8 cellular contexts compared by ENCODE assay signal in the genomic region with DNA sequence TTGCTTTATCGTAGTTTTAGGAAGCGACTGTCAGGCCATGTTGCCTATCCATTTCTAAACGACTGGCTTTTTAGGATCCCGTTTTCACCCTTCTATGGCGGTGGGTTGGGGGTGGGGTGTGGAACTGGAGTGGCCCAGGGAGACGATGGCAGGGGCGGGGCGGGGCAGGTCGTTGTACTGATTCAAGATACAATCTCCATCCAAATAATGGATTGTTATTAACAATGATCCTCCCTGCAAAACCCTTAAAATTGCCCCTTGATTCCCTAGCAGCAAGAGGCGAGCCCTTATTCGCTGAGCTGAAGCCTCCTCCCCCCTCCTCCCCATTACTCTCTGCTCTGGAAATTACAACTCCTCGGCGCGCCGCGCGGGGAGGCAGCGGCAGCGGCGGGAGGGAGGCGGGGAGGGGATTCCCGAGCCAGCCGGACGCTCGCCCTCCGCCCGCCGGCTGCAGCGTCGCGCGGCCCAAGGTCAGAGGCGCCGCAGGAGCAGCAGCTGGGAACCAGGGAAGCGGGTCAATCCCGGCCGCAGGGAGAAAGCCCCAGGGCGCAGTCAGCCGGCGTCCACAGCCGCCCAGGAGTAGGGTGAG. TPM values are rescaled to one million over a fixed set of nuclear protein-coding genes. Genes with fewer than 3 reads are reported as not detected.
DNase-seq lines count a peak whose midpoint lies in the region; ATAC-seq and TF ChIP-seq lines count a peak whose summit lies in the region.

A gene (plus strand): TSS at position 348 of the 589 bp plus-strand sequence. CDS start 912 bp downstream, outside the sequence.

- H3K9ac ChIP-seq in skeletal muscle tissue (ENCODE audit: low read depth in 1 of 3, low read length in 3 of 3), result no peak within 1 kb of the TSS

- H3K27ac ChIP-seq in hepatocyte, result no peak within 1 kb of the TSS
- no peak within 1 kb of the TSS for H3K27ac ChIP-seq in skeletal muscle tissue (ENCODE audit: low read depth, low read length)

- H3K4me1 ChIP-seq in hepatocyte (ENCODE audit: insufficient read depth), result peaks cover 23% of the 10 kb centered on the region
- peaks cover 11 to 19% (median 13%) of the 10 kb centered on the region in 3 donors for H3K4me1 ChIP-seq in skeletal muscle tissue (ENCODE audit: control insufficient read depth in 3 of 3, insufficient read depth in 3 of 3, low read length in 3 of 3)

- H3K27me3 ChIP-seq in hepatocyte, result peaks cover 76% of the 10 kb centered on the region
- peaks cover 29 to 47% (median 44%) of the 10 kb centered on the region in 3 donors for H3K27me3 ChIP-seq in skeletal muscle tissue (ENCODE audit: control insufficient read depth in 3 of 3, insufficient read depth in 3 of 3, low read length in 3 of 3)

- TF ChIP-seq CTCF in hepatocyte (IDR thresholded peaks at IDR 0.05; ENCODE audit: poor library complexity), result no peak

- no peaks in the 10 kb centered on the region for H4K20me1 ChIP-seq in hepatocyte (ENCODE audit: insufficient read depth, poor library complexity, severe bottlenecking)

- H3K4me3 ChIP-seq in hepatocyte (peak within 1 kb of the TSS; percentile 61), skeletal muscle tissue (ENCODE audit: low read length in 3 of 3) (peak within 1 kb of the TSS in 2 of 3 donors; percentile 27 to 52)

- H3K36me3 ChIP-seq in hepatocyte (replicated peaks; ENCODE audit: insufficient read depth, low read depth), result no peaks in the 10 kb centered on the region
- no peaks in the 10 kb centered on the region for H3K36me3 ChIP-seq in skeletal muscle tissue (ENCODE audit: control insufficient read depth in 3 of 3, insufficient read depth in 3 of 3, low read length in 3 of 3)

- H3K4me2 ChIP-seq in hepatocyte, result peak within 1 kb of the TSS; percentile 98

- H2AFZ ChIP-seq in hepatocyte, result peak within 1 kb of the TSS; percentile 68

- peak; percentile 28 for DNase-seq in stimulated activated CD4-positive, alpha-beta T cell treated with anti-CD3 and anti-CD28 coated beads, Interleukin-15, amount 100 ng/mL, for 24 hours
- no peak for DNase-seq in stimulated activated CD4-positive, alpha-beta T cell treated with anti-CD3 and anti-CD28 coated beads, Interleukin-4, amount 100 ng/mL, for 4 hours
- peak; percentile 60 for DNase-seq in hepatocyte (ENCODE audit: low spot score)
- DNase-seq in NOMO-1 treated with DMSO at 0.1 percent for 48 hours (lab: John Stamatoyannopoulos, UW; ENCODE audit: unreplicated experiment), result no peak

- ATAC-seq in SK-N-SH treated with all-trans-retinoic acid at 6 μM for 48 hours (peak; percentile 59), HG03354 (IDR thresholded peaks at IDR 0.05; ENCODE audit: poor library complexity, severe bottlenecking, unreplicated experiment) (no peak), GM18870 (IDR thresholded peaks at IDR 0.05; ENCODE audit: unreplicated experiment) (no peak)

- H3K79me2 ChIP-seq in hepatocyte, result no peaks in the 10 kb centered on the region

- H3K9me3 ChIP-seq in hepatocyte (ENCODE audit: low read depth) (no peaks in the 10 kb centered on the region), skeletal muscle tissue (ENCODE audit: control insufficient read depth in 3 of 3, low read length in 3 of 3) (no peaks in the 10 kb centered on the region)

- under 1% methylated on average over 26 of the region's 41 CpGs for WGBS in hepatocyte (ENCODE audit: low lambda C conversion rate, missing lambda C conversion rate)

- no peaks in the 10 kb centered on the region for H3K9me2 ChIP-seq in hepatocyte (replicated peaks; ENCODE audit: insufficient read depth)

TF ChIP-seq in SK-N-SH treated with all-trans-retinoic acid at 6 μM for 48 hours, 23 proteins besides CTCF, POLR2A, EP300 and RAD21:
- TF ChIP-seq SNAI2 (CRISPR knock-in tag; IDR thresholded peaks at IDR 0.05) (no peak), ESRRG (CRISPR knock-in tag; IDR thresholded peaks at IDR 0.05) (no peak), BACH2 (CRISPR knock-in tag; IDR thresholded peaks at IDR 0.05; ENCODE audit: borderline replicate concordance) (no peak), RARB (CRISPR knock-in tag; IDR thresholded peaks at IDR 0.05) (no peak), ZC3H10 (CRISPR knock-in tag; IDR thresholded peaks at IDR 0.05) (no peak), CSDC2 (CRISPR knock-in tag; IDR thresholded peaks at IDR 0.05) (no peak), ZFP30 (CRISPR knock-in tag; IDR thresholded peaks at IDR 0.05) (no peak), ZFP3 (CRISPR knock-in tag; IDR thresholded peaks at IDR 0.05) (no peak), GLIS3 (CRISPR knock-in tag; IDR thresholded peaks at IDR 0.05) (no peak)
- TF ChIP-seq, protein P1, sequence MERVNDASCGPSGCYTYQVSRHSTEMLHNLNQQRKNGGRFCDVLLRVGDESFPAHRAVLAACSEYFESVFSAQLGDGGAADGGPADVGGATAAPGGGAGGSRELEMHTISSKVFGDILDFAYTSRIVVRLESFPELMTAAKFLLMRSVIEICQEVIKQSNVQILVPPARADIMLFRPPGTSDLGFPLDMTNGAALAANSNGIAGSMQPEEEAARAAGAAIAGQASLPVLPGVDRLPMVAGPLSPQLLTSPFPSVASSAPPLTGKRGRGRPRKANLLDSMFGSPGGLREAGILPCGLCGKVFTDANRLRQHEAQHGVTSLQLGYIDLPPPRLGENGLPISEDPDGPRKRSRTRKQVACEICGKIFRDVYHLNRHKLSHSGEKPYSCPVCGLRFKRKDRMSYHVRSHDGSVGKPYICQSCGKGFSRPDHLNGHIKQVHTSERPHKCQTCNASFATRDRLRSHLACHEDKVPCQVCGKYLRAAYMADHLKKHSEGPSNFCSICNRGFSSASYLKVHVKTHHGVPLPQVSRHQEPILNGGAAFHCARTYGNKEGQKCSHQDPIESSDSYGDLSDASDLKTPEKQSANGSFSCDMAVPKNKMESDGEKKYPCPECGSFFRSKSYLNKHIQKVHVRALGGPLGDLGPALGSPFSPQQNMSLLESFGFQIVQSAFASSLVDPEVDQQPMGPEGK (CRISPR knock-in tag; IDR thresholded peaks at IDR 0.05; ENCODE audit: borderline replicate concordance), result no peak
- TF ChIP-seq, protein P2, sequence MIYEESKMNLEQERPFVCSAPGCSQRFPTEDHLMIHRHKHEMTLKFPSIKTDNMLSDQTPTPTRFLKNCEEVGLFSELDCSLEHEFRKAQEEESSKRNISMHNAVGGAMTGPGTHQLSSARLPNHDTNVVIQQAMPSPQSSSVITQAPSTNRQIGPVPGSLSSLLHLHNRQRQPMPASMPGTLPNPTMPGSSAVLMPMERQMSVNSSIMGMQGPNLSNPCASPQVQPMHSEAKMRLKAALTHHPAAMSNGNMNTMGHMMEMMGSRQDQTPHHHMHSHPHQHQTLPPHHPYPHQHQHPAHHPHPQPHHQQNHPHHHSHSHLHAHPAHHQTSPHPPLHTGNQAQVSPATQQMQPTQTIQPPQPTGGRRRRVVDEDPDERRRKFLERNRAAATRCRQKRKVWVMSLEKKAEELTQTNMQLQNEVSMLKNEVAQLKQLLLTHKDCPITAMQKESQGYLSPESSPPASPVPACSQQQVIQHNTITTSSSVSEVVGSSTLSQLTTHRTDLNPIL (CRISPR knock-in tag; IDR thresholded peaks at IDR 0.05; ENCODE audit: low read depth), result no peak
TF ChIP-seq in SK-N-SH treated with all-trans-retinoic acid at 6 μM for 48 hours: peak in this region for 0.

RNA-seq across cellular contexts. Expression of the gene that starts here (rescaled TPM):
- total RNA-seq in hepatocyte (0.12 and 0.13 TPM in 2 replicates), skeletal muscle tissue (under 0.01 TPM)
- not detected in 2 replicates for polyA plus RNA-seq in hepatocyte

Comparison
In these comparisons a context has a peak if more than half of its experiments do, and no peak if none do; other contexts are left out.
1. Peak in DNase-seq, H3K4me3 ChIP-seq and H3K4me2 ChIP-seq in hepatocyte; RNA of the gene not detected or under 1 TPM.